ENCODE assay signal across 1 cellular context in genomic region chr10:87621440-87621839, GRCh38.
TF ChIP-seq lines count a peak whose summit lies in the region.

No MANE protein-coding gene starts in this region.

TF ChIP-seq in HEK293, 187 proteins besides CTCF, POLR2A, EP300 and RAD21 (continued from another document):
- TF ChIP-seq ZNF518A (tag by site-specific recombination; conservative IDR thresholded peaks at IDR 0.05; ENCODE audit: low read depth) (peak; percentile 90), ZBTB8A (tag by site-specific recombination; IDR thresholded peaks at IDR 0.05) (peak; percentile 71), ZNF140 (tag by site-specific recombination; IDR thresholded peaks at IDR 0.05) (peak; percentile 92), ZNF433 (tag by site-specific recombination; IDR thresholded peaks at IDR 0.05; ENCODE audit: low read depth) (peak; percentile 86), ZNF510 (tag by site-specific recombination; IDR thresholded peaks at IDR 0.05; ENCODE audit: insufficient replicate concordance) (peak; percentile 80), ZNF704 (tag by site-specific recombination; IDR thresholded peaks at IDR 0.05) (peak; percentile 47; the same call in 1 of the 2 replicates), ZNF664 (tag by site-specific recombination; IDR thresholded peaks at IDR 0.05) (peak; percentile 38; the same call in 1 of the 2 replicates), ZNF362 (tag by site-specific recombination; IDR thresholded peaks at IDR 0.05) (0 out of 2 replicates have a peak, but pooled peaks have one; percentile 41), ZNF404 (tag by site-specific recombination; IDR thresholded peaks at IDR 0.05) (peak; percentile 74; the same call in 1 of the 2 replicates), ZNF19 (tag by site-specific recombination; IDR thresholded peaks at IDR 0.05; ENCODE audit: low read depth) (0 out of 2 replicates have a peak, but pooled peaks have one; percentile 64), MZF1 (tag by site-specific recombination; IDR thresholded peaks at IDR 0.05; ENCODE audit: borderline replicate concordance) (peak; percentile 40; the same call in 1 of the 2 replicates), AEBP2 (tag by site-specific recombination; IDR thresholded peaks at IDR 0.05; ENCODE audit: borderline replicate concordance) (peak; percentile 70; the same call in 1 of the 2 replicates), ZNF292 (tag by site-specific recombination; IDR thresholded peaks at IDR 0.05; ENCODE audit: borderline replicate concordance, low read depth) (peak; percentile 67; the same call in 1 of the 2 replicates), ZNF138 (tag by site-specific recombination; IDR thresholded peaks at IDR 0.05; ENCODE audit: borderline replicate concordance) (0 out of 2 replicates have a peak, but pooled peaks have one; percentile 4), ZFP37 (tag by site-specific recombination; IDR thresholded peaks at IDR 0.05) (0 out of 2 replicates have a peak, but pooled peaks have one; percentile 45), ZNF266 (tag by site-specific recombination; IDR thresholded peaks at IDR 0.05; ENCODE audit: low read depth) (peak; percentile 74; the same call in 1 of the 2 replicates), ZNF394 (tag by site-specific recombination; IDR thresholded peaks at IDR 0.05; ENCODE audit: borderline replicate concordance) (peak; percentile 95), ZNF529 (tag by site-specific recombination; IDR thresholded peaks at IDR 0.05; ENCODE audit: insufficient replicate concordance) (peak; percentile 49)
